Comparison of ENCODE assay signal across 1 cellular context in the genomic region with DNA sequence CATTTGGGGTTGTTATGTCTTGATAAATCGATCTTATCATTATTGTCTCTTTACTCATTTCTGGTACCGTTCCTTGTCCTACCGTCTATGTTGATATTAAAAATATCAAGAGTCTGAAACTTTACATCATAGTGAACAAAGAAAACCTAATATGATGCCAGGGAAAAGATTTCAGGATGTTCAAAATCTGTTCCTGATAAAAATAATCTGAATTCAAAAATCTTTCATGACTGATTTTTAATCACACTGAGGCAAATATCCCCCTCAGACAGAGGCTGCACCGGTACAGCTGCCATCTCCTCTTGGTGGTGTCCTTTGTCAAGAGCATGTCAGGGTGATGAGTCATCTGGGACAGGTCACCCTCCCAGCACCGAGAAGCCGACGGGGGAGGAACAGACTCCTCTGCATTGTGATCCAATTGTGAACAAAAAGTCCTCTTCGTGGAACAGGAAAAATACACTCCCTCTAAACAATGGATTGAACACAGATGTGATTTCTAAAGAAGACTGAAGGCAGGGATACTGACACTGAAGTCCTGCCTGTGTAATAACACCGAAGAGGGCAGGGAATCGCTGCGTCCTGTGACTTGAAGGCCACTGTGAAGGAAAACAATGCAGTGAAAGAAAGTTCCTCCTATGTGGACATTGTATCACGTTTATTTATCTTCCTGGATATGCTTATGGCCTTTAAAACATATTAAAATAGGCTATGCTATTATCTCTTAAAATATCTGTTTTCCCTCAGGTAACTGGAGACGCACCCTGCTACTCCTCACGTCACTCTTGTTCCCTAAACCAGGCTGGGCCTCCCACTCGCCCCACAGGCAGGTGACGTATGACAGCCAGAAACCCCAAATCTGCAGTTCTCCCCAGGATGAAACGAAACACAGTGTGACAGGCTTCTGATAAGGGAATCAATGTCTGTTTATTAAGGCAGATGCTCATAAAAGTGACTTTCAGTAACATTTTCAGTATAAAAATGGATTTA.
A peak's percentile ranks its signal among the peaks of the same experiment; 100 is the strongest.
TF ChIP-seq lines count a peak whose summit lies in the region.

No MANE protein-coding gene starts in this region.

TF ChIP-seq in K562, 482 proteins besides CTCF, POLR2A, EP300 and RAD21 (continued from another document):
- 0 out of 2 replicates have a peak, but pooled peaks have one; percentile 36 for TF ChIP-seq POLR2AphosphoS5 (IDR thresholded peaks at IDR 0.05; ENCODE audit: control insufficient read depth, insufficient read depth, low read depth, low read length)
- peak; percentile 73 for TF ChIP-seq MAFF (IDR thresholded peaks at IDR 0.05; ENCODE audit: low read length)
- no peak for TF ChIP-seq XRCC4 (IDR thresholded peaks at IDR 0.05; ENCODE audit: extremely low read depth, insufficient read depth, insufficient read length)
- TF ChIP-seq, protein P1, sequence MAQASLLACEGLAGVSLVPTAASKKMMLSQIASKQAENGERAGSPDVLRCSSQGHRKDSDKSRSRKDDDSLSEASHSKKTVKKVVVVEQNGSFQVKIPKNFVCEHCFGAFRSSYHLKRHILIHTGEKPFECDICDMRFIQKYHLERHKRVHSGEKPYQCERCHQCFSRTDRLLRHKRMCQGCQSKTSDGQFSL (CRISPR knock-in tag; IDR thresholded peaks at IDR 0.05), result no peak
- TF ChIP-seq, protein P1 (tag; IDR thresholded peaks at IDR 0.05), result no peak; a peak in 1 of 4 replicates
- TF ChIP-seq, protein P2, sequence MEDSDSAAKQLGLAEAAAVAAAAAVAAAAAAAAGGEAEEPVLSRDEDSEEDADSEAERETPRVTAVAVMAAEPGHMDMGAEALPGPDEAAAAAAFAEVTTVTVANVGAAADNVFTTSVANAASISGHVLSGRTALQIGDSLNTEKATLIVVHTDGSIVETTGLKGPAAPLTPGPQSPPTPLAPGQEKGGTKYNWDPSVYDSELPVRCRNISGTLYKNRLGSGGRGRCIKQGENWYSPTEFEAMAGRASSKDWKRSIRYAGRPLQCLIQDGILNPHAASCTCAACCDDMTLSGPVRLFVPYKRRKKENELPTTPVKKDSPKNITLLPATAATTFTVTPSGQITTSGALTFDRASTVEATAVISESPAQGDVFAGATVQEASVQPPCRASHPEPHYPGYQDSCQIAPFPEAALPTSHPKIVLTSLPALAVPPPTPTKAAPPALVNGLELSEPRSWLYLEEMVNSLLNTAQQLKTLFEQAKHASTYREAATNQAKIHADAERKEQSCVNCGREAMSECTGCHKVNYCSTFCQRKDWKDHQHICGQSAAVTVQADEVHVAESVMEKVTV (CRISPR knock-in tag; IDR thresholded peaks at IDR 0.05), result peak; percentile 35; the same call in 1 of the 2 replicates
- TF ChIP-seq ILK (tag; IDR thresholded peaks at IDR 0.05; ENCODE audit: borderline replicate concordance, low read depth), result no peak
- no peak for TF ChIP-seq FOXJ2 (tag; IDR thresholded peaks at IDR 0.05)
- TF ChIP-seq, protein P3, sequence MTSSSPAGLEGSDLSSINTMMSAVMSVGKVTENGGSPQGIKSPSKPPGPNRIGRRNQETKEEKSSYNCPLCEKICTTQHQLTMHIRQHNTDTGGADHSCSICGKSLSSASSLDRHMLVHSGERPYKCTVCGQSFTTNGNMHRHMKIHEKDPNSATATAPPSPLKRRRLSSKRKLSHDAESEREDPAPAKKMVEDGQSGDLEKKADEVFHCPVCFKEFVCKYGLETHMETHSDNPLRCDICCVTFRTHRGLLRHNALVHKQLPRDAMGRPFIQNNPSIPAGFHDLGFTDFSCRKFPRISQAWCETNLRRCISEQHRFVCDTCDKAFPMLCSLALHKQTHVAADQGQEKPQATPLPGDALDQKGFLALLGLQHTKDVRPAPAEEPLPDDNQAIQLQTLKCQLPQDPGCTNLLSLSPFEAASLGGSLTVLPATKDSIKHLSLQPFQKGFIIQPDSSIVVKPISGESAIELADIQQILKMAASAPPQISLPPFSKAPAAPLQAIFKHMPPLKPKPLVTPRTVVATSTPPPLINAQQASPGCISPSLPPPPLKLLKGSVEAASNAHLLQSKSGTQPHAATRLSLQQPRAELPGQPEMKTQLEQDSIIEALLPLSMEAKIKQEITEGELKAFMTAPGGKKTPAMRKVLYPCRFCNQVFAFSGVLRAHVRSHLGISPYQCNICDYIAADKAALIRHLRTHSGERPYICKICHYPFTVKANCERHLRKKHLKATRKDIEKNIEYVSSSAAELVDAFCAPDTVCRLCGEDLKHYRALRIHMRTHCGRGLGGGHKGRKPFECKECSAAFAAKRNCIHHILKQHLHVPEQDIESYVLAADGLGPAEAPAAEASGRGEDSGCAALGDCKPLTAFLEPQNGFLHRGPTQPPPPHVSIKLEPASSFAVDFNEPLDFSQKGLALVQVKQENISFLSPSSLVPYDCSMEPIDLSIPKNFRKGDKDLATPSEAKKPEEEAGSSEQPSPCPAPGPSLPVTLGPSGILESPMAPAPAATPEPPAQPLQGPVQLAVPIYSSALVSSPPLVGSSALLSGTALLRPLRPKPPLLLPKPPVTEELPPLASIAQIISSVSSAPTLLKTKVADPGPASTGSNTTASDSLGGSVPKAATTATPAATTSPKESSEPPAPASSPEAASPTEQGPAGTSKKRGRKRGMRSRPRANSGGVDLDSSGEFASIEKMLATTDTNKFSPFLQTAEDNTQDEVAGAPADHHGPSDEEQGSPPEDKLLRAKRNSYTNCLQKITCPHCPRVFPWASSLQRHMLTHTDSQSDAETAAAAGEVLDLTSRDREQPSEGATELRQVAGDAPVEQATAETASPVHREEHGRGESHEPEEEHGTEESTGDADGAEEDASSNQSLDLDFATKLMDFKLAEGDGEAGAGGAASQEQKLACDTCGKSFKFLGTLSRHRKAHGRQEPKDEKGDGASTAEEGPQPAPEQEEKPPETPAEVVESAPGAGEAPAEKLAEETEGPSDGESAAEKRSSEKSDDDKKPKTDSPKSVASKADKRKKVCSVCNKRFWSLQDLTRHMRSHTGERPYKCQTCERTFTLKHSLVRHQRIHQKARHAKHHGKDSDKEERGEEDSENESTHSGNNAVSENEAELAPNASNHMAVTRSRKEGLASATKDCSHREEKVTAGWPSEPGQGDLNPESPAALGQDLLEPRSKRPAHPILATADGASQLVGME (CRISPR knock-in tag; IDR thresholded peaks at IDR 0.05), result no peak
- peak; percentile 76 for TF ChIP-seq ATF7 (IDR thresholded peaks at IDR 0.05)
- TF ChIP-seq PYGO2 (tag; IDR thresholded peaks at IDR 0.05), result no peak
- TF ChIP-seq POLR3G (IDR thresholded peaks at IDR 0.05; ENCODE audit: extremely low read depth, insufficient read length, insufficient replicate concordance), result no peak
- TF ChIP-seq, protein P4, sequence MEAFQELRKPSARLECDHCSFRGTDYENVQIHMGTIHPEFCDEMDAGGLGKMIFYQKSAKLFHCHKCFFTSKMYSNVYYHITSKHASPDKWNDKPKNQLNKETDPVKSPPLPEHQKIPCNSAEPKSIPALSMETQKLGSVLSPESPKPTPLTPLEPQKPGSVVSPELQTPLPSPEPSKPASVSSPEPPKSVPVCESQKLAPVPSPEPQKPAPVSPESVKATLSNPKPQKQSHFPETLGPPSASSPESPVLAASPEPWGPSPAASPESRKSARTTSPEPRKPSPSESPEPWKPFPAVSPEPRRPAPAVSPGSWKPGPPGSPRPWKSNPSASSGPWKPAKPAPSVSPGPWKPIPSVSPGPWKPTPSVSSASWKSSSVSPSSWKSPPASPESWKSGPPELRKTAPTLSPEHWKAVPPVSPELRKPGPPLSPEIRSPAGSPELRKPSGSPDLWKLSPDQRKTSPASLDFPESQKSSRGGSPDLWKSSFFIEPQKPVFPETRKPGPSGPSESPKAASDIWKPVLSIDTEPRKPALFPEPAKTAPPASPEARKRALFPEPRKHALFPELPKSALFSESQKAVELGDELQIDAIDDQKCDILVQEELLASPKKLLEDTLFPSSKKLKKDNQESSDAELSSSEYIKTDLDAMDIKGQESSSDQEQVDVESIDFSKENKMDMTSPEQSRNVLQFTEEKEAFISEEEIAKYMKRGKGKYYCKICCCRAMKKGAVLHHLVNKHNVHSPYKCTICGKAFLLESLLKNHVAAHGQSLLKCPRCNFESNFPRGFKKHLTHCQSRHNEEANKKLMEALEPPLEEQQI (IDR thresholded peaks at IDR 0.05), result no peak
- TF ChIP-seq HSF4 (CRISPR knock-in tag; IDR thresholded peaks at IDR 0.05; ENCODE audit: borderline replicate concordance), result no peak
- no peak for TF ChIP-seq ZNF589 (CRISPR knock-in tag; IDR thresholded peaks at IDR 0.05; ENCODE audit: low read depth)
- TF ChIP-seq ARNT (IDR thresholded peaks at IDR 0.05), result 0 out of 4 replicates have a peak, but pooled peaks of 1 of the 2 experiments have one; percentile 23
- TF ChIP-seq ZEB2 (IDR thresholded peaks at IDR 0.05), result 0 out of 2 replicates have a peak, but pooled peaks have one; percentile 36
- peak; percentile 28 for TF ChIP-seq CBFA2T2 (conservative IDR thresholded peaks at IDR 0.05)
- TF ChIP-seq YY1 (IDR thresholded peaks at IDR 0.05; ENCODE audit: borderline replicate concordance in 1 of 3, control insufficient read depth in 1 of 3, extremely low read depth in 1 of 3, insufficient read depth in 3 of 3, insufficient read length in 1 of 3, insufficient replicate concordance in 2 of 3, low read depth in 1 of 3, low read length in 2 of 3), result peak in 1 of 3 experiments; percentile 31
- peak in 1 of 2 experiments; percentile 10; a peak in 1 of 4 replicates for TF ChIP-seq SIN3A (IDR thresholded peaks at IDR 0.05; ENCODE audit: borderline replicate concordance in 2 of 2, control insufficient read depth in 1 of 2, low read depth in 2 of 2, low read length in 2 of 2)
- TF ChIP-seq SMARCE1 (IDR thresholded peaks at IDR 0.05), result peak; percentile 95
- TF ChIP-seq, protein P5, sequence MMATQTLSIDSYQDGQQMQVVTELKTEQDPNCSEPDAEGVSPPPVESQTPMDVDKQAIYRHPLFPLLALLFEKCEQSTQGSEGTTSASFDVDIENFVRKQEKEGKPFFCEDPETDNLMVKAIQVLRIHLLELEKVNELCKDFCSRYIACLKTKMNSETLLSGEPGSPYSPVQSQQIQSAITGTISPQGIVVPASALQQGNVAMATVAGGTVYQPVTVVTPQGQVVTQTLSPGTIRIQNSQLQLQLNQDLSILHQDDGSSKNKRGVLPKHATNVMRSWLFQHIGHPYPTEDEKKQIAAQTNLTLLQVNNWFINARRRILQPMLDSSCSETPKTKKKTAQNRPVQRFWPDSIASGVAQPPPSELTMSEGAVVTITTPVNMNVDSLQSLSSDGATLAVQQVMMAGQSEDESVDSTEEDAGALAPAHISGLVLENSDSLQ (IDR thresholded peaks at IDR 0.05), result peak; percentile 92
- no peak for TF ChIP-seq SAFB2 (IDR thresholded peaks at IDR 0.05; ENCODE audit: borderline replicate concordance, low read depth, low read length, severe bottlenecking)
- TF ChIP-seq MAFG (tag; conservative IDR thresholded peaks at IDR 0.05), result peak; percentile 68
- TF ChIP-seq TBL1XR1 (IDR thresholded peaks at IDR 0.05; ENCODE audit: low read length in 2 of 2), result peak in 1 of 2 experiments; percentile 44; a peak in 1 of 4 replicates
- TF ChIP-seq NFRKB (IDR thresholded peaks at IDR 0.05; ENCODE audit: low read depth), result no peak
- peak; percentile 67 for TF ChIP-seq C11orf30 (IDR thresholded peaks at IDR 0.05; ENCODE audit: low read depth)
- TF ChIP-seq SOX6 (IDR thresholded peaks at IDR 0.05), result peak; percentile 89
- TF ChIP-seq ZNF324 (CRISPR knock-in tag; IDR thresholded peaks at IDR 0.05), result peak; percentile 12; the same call in 1 of the 2 replicates
- TF ChIP-seq, protein P6, sequence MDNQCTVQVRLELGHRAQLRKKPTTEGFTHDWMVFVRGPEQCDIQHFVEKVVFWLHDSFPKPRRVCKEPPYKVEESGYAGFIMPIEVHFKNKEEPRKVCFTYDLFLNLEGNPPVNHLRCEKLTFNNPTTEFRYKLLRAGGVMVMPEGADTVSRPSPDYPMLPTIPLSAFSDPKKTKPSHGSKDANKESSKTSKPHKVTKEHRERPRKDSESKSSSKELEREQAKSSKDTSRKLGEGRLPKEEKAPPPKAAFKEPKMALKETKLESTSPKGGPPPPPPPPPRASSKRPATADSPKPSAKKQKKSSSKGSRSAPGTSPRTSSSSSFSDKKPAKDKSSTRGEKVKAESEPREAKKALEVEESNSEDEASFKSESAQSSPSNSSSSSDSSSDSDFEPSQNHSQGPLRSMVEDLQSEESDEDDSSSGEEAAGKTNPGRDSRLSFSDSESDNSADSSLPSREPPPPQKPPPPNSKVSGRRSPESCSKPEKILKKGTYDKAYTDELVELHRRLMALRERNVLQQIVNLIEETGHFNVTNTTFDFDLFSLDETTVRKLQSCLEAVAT (IDR thresholded peaks at IDR 0.05), result no peak
- TF ChIP-seq CBFA2T3 (IDR thresholded peaks at IDR 0.05), result peak; percentile 62
- TF ChIP-seq, protein P7, sequence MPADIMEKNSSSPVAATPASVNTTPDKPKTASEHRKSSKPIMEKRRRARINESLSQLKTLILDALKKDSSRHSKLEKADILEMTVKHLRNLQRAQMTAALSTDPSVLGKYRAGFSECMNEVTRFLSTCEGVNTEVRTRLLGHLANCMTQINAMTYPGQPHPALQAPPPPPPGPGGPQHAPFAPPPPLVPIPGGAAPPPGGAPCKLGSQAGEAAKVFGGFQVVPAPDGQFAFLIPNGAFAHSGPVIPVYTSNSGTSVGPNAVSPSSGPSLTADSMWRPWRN (IDR thresholded peaks at IDR 0.05; ENCODE audit: low read depth), result peak; percentile 30; the same call in 1 of the 2 replicates
- no peak for TF ChIP-seq CREBBP (IDR thresholded peaks at IDR 0.05; ENCODE audit: low read depth, low read length)
- TF ChIP-seq NCOR1 (IDR thresholded peaks at IDR 0.05), result no peak
- TF ChIP-seq HDGF (IDR thresholded peaks at IDR 0.05), result peak; percentile 82; the same call in 1 of the 2 replicates
- no peak for TF ChIP-seq ZNF12 (CRISPR knock-in tag; IDR thresholded peaks at IDR 0.05)
- peak; percentile 93 for TF ChIP-seq DPF2 (IDR thresholded peaks at IDR 0.05)
- no peak for TF ChIP-seq ETV6 (IDR thresholded peaks at IDR 0.05; ENCODE audit: borderline replicate concordance in 1 of 2, low read depth in 2 of 2, low read length in 1 of 2)
- TF ChIP-seq ETV6 (CRISPR knock-in tag; IDR thresholded peaks at IDR 0.05; ENCODE audit: borderline replicate concordance), result no peak
- TF ChIP-seq CHD1 (IDR thresholded peaks at IDR 0.05; ENCODE audit: low read length), result no peak
- TF ChIP-seq SP1 (CRISPR knock-in tag; IDR thresholded peaks at IDR 0.05), result 0 out of 2 replicates have a peak, but pooled peaks have one; percentile 17
- TF ChIP-seq MTA1 (IDR thresholded peaks at IDR 0.05; ENCODE audit: borderline replicate concordance), result 0 out of 2 replicates have a peak, but pooled peaks have one; percentile 19
- no peak for TF ChIP-seq E2F3 (CRISPR knock-in tag; IDR thresholded peaks at IDR 0.05)
TF ChIP-seq in K562: peak in this region for 88.
